ENCODE assay signal across 10 cellular contexts in the genomic region with DNA sequence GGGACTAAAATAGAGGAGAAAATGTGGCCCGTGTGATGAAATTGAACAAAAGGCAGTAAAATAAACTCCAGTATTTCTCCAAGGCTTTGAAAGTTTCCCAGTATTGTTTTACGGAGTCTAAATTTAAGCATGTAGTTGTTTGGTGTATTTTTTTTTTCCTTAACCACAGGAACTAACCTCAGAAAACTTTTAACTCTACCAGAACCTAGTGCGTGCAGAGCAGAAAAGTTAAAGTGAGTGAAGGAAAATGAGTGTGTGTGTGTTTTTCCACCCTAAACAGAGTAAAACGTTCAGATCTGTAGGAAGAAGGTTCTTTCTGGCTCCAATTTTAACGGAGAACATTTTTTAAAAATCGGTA. TPM values are rescaled to one million over a fixed set of nuclear protein-coding genes. Genes with fewer than 3 reads are reported as not detected.
DNase-seq lines count a peak whose midpoint lies in the region; ATAC-seq and TF ChIP-seq lines count a peak whose summit lies in the region.
"Had no signal": no experiment of that assay in that cellular context is flagged by ENCODE, and none has a peak within 500 bp of the region (broad histone marks: within the 10 kb centered on the region; RNA-seq: fewer than 3 reads in every experiment).

No MANE protein-coding gene starts in this region.

- H3K27ac ChIP-seq in right cardiac atrium (ENCODE audit: low read length) (no peak overlapping the region), skeletal muscle tissue (ENCODE audit: low read depth, low read length) (no peak overlapping the region)

- H3K36me3 Mint-ChIP-seq in WTC11 = no peaks in the 10 kb centered on the region

- no peaks in the 10 kb centered on the region for H3K9me3 Mint-ChIP-seq in WTC11

- WGBS in right cardiac atrium = 23% methylated on average over 6 of the region's 6 CpGs

- peaks cover 17% of the 10 kb centered on the region for H3K4me1 Mint-ChIP-seq in WTC11

- in situ Hi-C loops in HAP-1 (cut with MboI; ENCODE audit: low sequenced_read_pairs) = no loop called here

- intact Hi-C loops in right cardiac atrium (cut with DNase I) = no loop called here

- no peak for TF ChIP-seq CTCF in WTC11 (IDR thresholded peaks at IDR 0.05)

- H3K4me3 ChIP-seq in HAP-1 = peak overlapping the region; percentile 80
- peak overlapping the region; percentile 82 for H3K4me3 ChIP-seq in right cardiac atrium (ENCODE audit: low read length)
- H3K4me3 ChIP-seq in skeletal muscle tissue (ENCODE audit: low read length in 3 of 3) = peak overlapping the region; percentile 56 to 65 (median 63)

- no peak overlapping the region for H3K27ac Mint-ChIP-seq in WTC11

- POLR2A ChIA-PET in WTC11 (lab: Charles Lee) = no interaction called here

- ATAC-seq in WTC11 = no peak
- ATAC-seq in right cardiac atrium = no peak
- no peak for ATAC-seq in GM19395 (IDR thresholded peaks at IDR 0.05; ENCODE audit: unreplicated experiment)

- peak overlapping the region in 1 of 3 donors; percentile 76 for H3K9ac ChIP-seq in skeletal muscle tissue (ENCODE audit: low read depth in 1 of 3, low read length in 3 of 3)

- H3K27me3 ChIP-seq in HAP-1 (ENCODE audit: low read depth) (no peaks in the 10 kb centered on the region), right cardiac atrium (ENCODE audit: control insufficient read depth, insufficient read depth) (no peaks in the 10 kb centered on the region), skeletal muscle tissue (ENCODE audit: control insufficient read depth in 3 of 3, insufficient read depth in 3 of 3, low read length in 3 of 3) (peaks cover 4 to 10% (median 10%) of the 10 kb centered on the region in 3 donors)

- H3K4me3 Mint-ChIP-seq in WTC11 = peak overlapping the region; percentile 85

- DNase-seq in HAP-1 (ENCODE audit: low spot score in 2 of 2) = no peak
- no peak for DNase-seq in WTC11 (ENCODE audit: low spot score)
- no peak for DNase-seq in right cardiac atrium
- no peak for DNase-seq in activated gamma-delta T cell treated with Interleukin-2 at 50 U/mL for 16 hours
- no peak for DNase-seq in HCEC 1CT
- DNase-seq in SK-N-DZ (ENCODE audit: low spot score) = no peak
- DNase-seq: activated CD4-positive, alpha-beta T cell treated with anti-CD3 and anti-CD28 coated beads, Interleukin-2, amount 50 U/mL, for 1 hour; stimulated activated CD4-positive, alpha-beta T cell treated with anti-CD3 and anti-CD28 coated beads, Interleukin-4, amount 100 ng/mL, for 24 hours had no signal

- no peaks in the 10 kb centered on the region for H3K36me3 ChIP-seq in HAP-1 (replicated peaks)
- no peaks in the 10 kb centered on the region for H3K36me3 ChIP-seq in skeletal muscle tissue (ENCODE audit: control insufficient read depth in 3 of 3, insufficient read depth in 3 of 3, low read length in 3 of 3)

- H3K27me3 Mint-ChIP-seq in WTC11 (ENCODE audit: low read depth) = peaks cover 16% of the 10 kb centered on the region

- CTCF ChIA-PET in WTC11 (lab: Charles Lee) = no interaction called here

- H3K9me3 ChIP-seq in HAP-1 (no peaks in the 10 kb centered on the region), right cardiac atrium (ENCODE audit: control insufficient read depth, low read length) (no peaks in the 10 kb centered on the region), skeletal muscle tissue (ENCODE audit: control insufficient read depth in 3 of 3, low read length in 3 of 3) (no peaks in the 10 kb centered on the region)

- H3K4me1 ChIP-seq in HAP-1 = peaks cover 21% of the 10 kb centered on the region
- no peaks in the 10 kb centered on the region for H3K4me1 ChIP-seq in right cardiac atrium (ENCODE audit: control insufficient read depth, insufficient read depth, low read length)
- no peaks in the 10 kb centered on the region for H3K4me1 ChIP-seq in skeletal muscle tissue (ENCODE audit: control insufficient read depth in 3 of 3, insufficient read depth in 3 of 3, low read length in 3 of 3)

TF ChIP-seq in WTC11, 78 proteins besides CTCF, POLR2A, EP300 and RAD21 (continues in another document):
- TF ChIP-seq FOXP1 (CRISPR knock-in tag; IDR thresholded peaks at IDR 0.05; ENCODE audit: borderline replicate concordance) (no peak), FOXK1 (CRISPR knock-in tag; IDR thresholded peaks at IDR 0.05) (no peak), TEAD1 (CRISPR knock-in tag; IDR thresholded peaks at IDR 0.05) (no peak), ATF1 (CRISPR knock-in tag; IDR thresholded peaks at IDR 0.05) (no peak), ATF2 (CRISPR knock-in tag; IDR thresholded peaks at IDR 0.05; ENCODE audit: borderline replicate concordance, low read depth) (no peak), ZNF121 (CRISPR knock-in tag; IDR thresholded peaks at IDR 0.05) (no peak), ELF4 (CRISPR knock-in tag; IDR thresholded peaks at IDR 0.05; ENCODE audit: low read depth) (no peak), IRF2 (CRISPR knock-in tag; IDR thresholded peaks at IDR 0.05; ENCODE audit: borderline replicate concordance, low read depth) (no peak), CBFB (CRISPR knock-in tag; IDR thresholded peaks at IDR 0.05; ENCODE audit: low read depth) (no peak), NR1H2 (CRISPR knock-in tag; IDR thresholded peaks at IDR 0.05) (no peak)
- TF ChIP-seq, protein P1, sequence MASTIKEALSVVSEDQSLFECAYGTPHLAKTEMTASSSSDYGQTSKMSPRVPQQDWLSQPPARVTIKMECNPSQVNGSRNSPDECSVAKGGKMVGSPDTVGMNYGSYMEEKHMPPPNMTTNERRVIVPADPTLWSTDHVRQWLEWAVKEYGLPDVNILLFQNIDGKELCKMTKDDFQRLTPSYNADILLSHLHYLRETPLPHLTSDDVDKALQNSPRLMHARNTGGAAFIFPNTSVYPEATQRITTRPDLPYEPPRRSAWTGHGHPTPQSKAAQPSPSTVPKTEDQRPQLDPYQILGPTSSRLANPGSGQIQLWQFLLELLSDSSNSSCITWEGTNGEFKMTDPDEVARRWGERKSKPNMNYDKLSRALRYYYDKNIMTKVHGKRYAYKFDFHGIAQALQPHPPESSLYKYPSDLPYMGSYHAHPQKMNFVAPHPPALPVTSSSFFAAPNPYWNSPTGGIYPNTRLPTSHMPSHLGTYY (CRISPR knock-in tag; IDR thresholded peaks at IDR 0.05) = no peak
- TF ChIP-seq, protein P2, sequence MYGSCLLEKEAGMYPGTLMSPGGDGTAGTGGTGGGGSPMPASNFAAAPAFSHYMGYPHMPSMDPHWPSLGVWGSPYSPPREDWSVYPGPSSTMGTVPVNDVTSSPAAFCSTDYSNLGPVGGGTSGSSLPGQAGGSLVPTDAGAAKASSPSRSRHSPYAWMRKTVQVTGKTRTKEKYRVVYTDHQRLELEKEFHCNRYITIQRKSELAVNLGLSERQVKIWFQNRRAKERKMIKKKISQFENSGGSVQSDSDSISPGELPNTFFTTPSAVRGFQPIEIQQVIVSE (CRISPR knock-in tag; IDR thresholded peaks at IDR 0.05; ENCODE audit: borderline replicate concordance) = no peak
- TF ChIP-seq, protein P3, sequence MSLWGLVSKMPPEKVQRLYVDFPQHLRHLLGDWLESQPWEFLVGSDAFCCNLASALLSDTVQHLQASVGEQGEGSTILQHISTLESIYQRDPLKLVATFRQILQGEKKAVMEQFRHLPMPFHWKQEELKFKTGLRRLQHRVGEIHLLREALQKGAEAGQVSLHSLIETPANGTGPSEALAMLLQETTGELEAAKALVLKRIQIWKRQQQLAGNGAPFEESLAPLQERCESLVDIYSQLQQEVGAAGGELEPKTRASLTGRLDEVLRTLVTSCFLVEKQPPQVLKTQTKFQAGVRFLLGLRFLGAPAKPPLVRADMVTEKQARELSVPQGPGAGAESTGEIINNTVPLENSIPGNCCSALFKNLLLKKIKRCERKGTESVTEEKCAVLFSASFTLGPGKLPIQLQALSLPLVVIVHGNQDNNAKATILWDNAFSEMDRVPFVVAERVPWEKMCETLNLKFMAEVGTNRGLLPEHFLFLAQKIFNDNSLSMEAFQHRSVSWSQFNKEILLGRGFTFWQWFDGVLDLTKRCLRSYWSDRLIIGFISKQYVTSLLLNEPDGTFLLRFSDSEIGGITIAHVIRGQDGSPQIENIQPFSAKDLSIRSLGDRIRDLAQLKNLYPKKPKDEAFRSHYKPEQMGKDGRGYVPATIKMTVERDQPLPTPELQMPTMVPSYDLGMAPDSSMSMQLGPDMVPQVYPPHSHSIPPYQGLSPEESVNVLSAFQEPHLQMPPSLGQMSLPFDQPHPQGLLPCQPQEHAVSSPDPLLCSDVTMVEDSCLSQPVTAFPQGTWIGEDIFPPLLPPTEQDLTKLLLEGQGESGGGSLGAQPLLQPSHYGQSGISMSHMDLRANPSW (CRISPR knock-in tag; conservative IDR thresholded peaks at IDR 0.05; ENCODE audit: low read depth) = no peak
- TF ChIP-seq, protein P4, sequence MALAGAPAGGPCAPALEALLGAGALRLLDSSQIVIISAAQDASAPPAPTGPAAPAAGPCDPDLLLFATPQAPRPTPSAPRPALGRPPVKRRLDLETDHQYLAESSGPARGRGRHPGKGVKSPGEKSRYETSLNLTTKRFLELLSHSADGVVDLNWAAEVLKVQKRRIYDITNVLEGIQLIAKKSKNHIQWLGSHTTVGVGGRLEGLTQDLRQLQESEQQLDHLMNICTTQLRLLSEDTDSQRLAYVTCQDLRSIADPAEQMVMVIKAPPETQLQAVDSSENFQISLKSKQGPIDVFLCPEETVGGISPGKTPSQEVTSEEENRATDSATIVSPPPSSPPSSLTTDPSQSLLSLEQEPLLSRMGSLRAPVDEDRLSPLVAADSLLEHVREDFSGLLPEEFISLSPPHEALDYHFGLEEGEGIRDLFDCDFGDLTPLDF (CRISPR knock-in tag; IDR thresholded peaks at IDR 0.05) = no peak

RNA-seq across cellular contexts. Expression of gene PROSER2, which starts 0.8 kb away (rescaled TPM):
- total RNA-seq in WTC11 (2021) (7.3 to 8.7 TPM (median 8.5 TPM) in 3 replicates), right cardiac atrium (1 to 10 TPM; 1.5 to 2.2 (median 1.9) TPM), skeletal muscle tissue (1.0 TPM)
- 0.72 TPM for polyA plus RNA-seq in right cardiac atrium
- 0.03 TPM in 1 of 2 replicates, not detected in the other for polyA plus RNA-seq in SK-N-DZ (2014; cell fraction: cytosol; rRNA removed)
- not detected in 2 replicates for polyA plus RNA-seq in SK-N-DZ (2014; cell fraction: nucleus; rRNA removed)
